ENCODE assay signal across 1 cellular context in genomic region chr7:149459540-149460433, GRCh38.
TF ChIP-seq lines count a peak whose summit lies in the region.

No MANE protein-coding gene starts in this region.

TF ChIP-seq in K562, 482 proteins besides CTCF, POLR2A, EP300 and RAD21 (continued from another document and continues in another):
- TF ChIP-seq CREB3L1 (IDR thresholded peaks at IDR 0.05; ENCODE audit: borderline replicate concordance, low read depth) (no peak), NR3C1 (CRISPR knock-in tag; IDR thresholded peaks at IDR 0.05) (0 out of 2 replicates have a peak, but pooled peaks have one; percentile 36), HDGF (IDR thresholded peaks at IDR 0.05) (no peak), ZNF274 (IDR thresholded peaks at IDR 0.05; ENCODE audit: borderline replicate concordance, low read depth, low read length) (no peak), RFX1 (IDR thresholded peaks at IDR 0.05) (no peak), ZNF436 (CRISPR knock-in tag; IDR thresholded peaks at IDR 0.05) (no peak), ESRRA (IDR thresholded peaks at IDR 0.05; ENCODE audit: borderline replicate concordance, low read depth) (peak; percentile 64; the same call in 1 of the 2 replicates), SMARCA4 (IDR thresholded peaks at IDR 0.05) (no peak), ZBTB1 (CRISPR knock-in tag; IDR thresholded peaks at IDR 0.05; ENCODE audit: borderline replicate concordance, low read depth) (0 out of 2 replicates have a peak, but pooled peaks have one; percentile 68), TSHZ1 (CRISPR knock-in tag; IDR thresholded peaks at IDR 0.05) (no peak), ZNF124 (CRISPR knock-in tag; IDR thresholded peaks at IDR 0.05) (0 out of 2 replicates have a peak, but pooled peaks have one; percentile 34), TAF9B (IDR thresholded peaks at IDR 0.05; ENCODE audit: partially characterized antibody) (no peak), HMBOX1 (IDR thresholded peaks at IDR 0.05) (no peak), GATAD2A (IDR thresholded peaks at IDR 0.05) (no peak), BRD4 (IDR thresholded peaks at IDR 0.05) (no peak), SAP30 (IDR thresholded peaks at IDR 0.05; ENCODE audit: borderline replicate concordance, insufficient read depth, low read depth, low read length, poor library complexity, severe bottlenecking) (peak; percentile 12), FOXP4 (CRISPR knock-in tag; IDR thresholded peaks at IDR 0.05; ENCODE audit: borderline replicate concordance) (no peak), RCOR1 (IDR thresholded peaks at IDR 0.05; ENCODE audit: borderline replicate concordance in 1 of 2, low read depth in 2 of 2, low read length in 2 of 2) (0 out of 4 replicates have a peak, but pooled peaks of 1 of the 2 experiments have one; percentile 21), RBFOX2 (IDR thresholded peaks at IDR 0.05; ENCODE audit: low read depth, low read length) (peak; percentile 75), PCBP2 (IDR thresholded peaks at IDR 0.05; ENCODE audit: low read depth, low read length, poor library complexity, severe bottlenecking) (no peak), ZNF324 (CRISPR knock-in tag; IDR thresholded peaks at IDR 0.05) (no peak), CTBP1 (IDR thresholded peaks at IDR 0.05; ENCODE audit: borderline replicate concordance) (peak; percentile 76), THAP12 (CRISPR knock-in tag; IDR thresholded peaks at IDR 0.05) (no peak), TEAD1 (CRISPR knock-in tag; IDR thresholded peaks at IDR 0.05) (peak in 1 of 2 experiments; percentile 23; a peak in 1 of 4 replicates), SRF (CRISPR knock-in tag; IDR thresholded peaks at IDR 0.05) (no peak), IRF2 (CRISPR knock-in tag; IDR thresholded peaks at IDR 0.05) (0 out of 2 replicates have a peak, but pooled peaks have one; percentile 78), RBM25 (IDR thresholded peaks at IDR 0.05; ENCODE audit: low read depth, low read length, severe bottlenecking) (peak; percentile 95), ZNF23 (CRISPR knock-in tag; IDR thresholded peaks at IDR 0.05) (no peak), ZZZ3 (IDR thresholded peaks at IDR 0.05) (no peak), ZFX (CRISPR knock-in tag; IDR thresholded peaks at IDR 0.05) (peak; percentile 75), ZBTB34 (CRISPR knock-in tag; IDR thresholded peaks at IDR 0.05) (no peak), SLC30A9 (CRISPR knock-in tag; IDR thresholded peaks at IDR 0.05) (no peak), BHLHE40 (IDR thresholded peaks at IDR 0.05; ENCODE audit: low read length) (peak; percentile 47; the same call in 1 of the 2 replicates), HINFP (tag; conservative IDR thresholded peaks at IDR 0.05; ENCODE audit: low read depth) (no peak), FIP1L1 (IDR thresholded peaks at IDR 0.05; ENCODE audit: low read depth, low read length, poor library complexity, severe bottlenecking) (peak; percentile 80), ETS2 (tag; IDR thresholded peaks at IDR 0.05; ENCODE audit: borderline replicate concordance, poor library complexity, severe bottlenecking) (no peak), PCBP1 (IDR thresholded peaks at IDR 0.05; ENCODE audit: low read depth, low read length, poor library complexity, severe bottlenecking) (peak; percentile 70), OTX1 (CRISPR knock-in tag; IDR thresholded peaks at IDR 0.05) (no peak), CSDE1 (IDR thresholded peaks at IDR 0.05) (no peak), PML (IDR thresholded peaks at IDR 0.05; ENCODE audit: low read length) (no peak), ETS1 (conservative IDR thresholded peaks at IDR 0.05; ENCODE audit: control insufficient read depth, low read depth, low read length) (peak; percentile 60; the same call in 1 of the 2 replicates), BCL6 (CRISPR knock-in tag; IDR thresholded peaks at IDR 0.05) (no peak), TFAM (CRISPR knock-in tag; conservative IDR thresholded peaks at IDR 0.05) (no peak), HNRNPL (IDR thresholded peaks at IDR 0.05; ENCODE audit: low read depth, low read length) (peak; percentile 62; the same call in 1 of the 2 replicates), NFE2 (IDR thresholded peaks at IDR 0.05; ENCODE audit: low read depth) (no peak), BDP1 (IDR thresholded peaks at IDR 0.05; ENCODE audit: insufficient read depth, insufficient read length) (no peak), YY1 (IDR thresholded peaks at IDR 0.05; ENCODE audit: borderline replicate concordance in 1 of 3, control insufficient read depth in 1 of 3, extremely low read depth in 1 of 3, insufficient read depth in 3 of 3, insufficient read length in 1 of 3, insufficient replicate concordance in 2 of 3, low read depth in 1 of 3, low read length in 2 of 3) (peak in 2 of 3 experiments; percentile 1 to 39), CREM (IDR thresholded peaks at IDR 0.05; ENCODE audit: low read depth) (0 out of 2 replicates have a peak, but pooled peaks have one; percentile 13), ZBTB33 (CRISPR knock-in tag; IDR thresholded peaks at IDR 0.05) (0 out of 2 replicates have a peak, but pooled peaks have one; percentile 20), ZNF76 (CRISPR knock-in tag; IDR thresholded peaks at IDR 0.05; ENCODE audit: borderline replicate concordance) (no peak)
